In the genomic region with DNA sequence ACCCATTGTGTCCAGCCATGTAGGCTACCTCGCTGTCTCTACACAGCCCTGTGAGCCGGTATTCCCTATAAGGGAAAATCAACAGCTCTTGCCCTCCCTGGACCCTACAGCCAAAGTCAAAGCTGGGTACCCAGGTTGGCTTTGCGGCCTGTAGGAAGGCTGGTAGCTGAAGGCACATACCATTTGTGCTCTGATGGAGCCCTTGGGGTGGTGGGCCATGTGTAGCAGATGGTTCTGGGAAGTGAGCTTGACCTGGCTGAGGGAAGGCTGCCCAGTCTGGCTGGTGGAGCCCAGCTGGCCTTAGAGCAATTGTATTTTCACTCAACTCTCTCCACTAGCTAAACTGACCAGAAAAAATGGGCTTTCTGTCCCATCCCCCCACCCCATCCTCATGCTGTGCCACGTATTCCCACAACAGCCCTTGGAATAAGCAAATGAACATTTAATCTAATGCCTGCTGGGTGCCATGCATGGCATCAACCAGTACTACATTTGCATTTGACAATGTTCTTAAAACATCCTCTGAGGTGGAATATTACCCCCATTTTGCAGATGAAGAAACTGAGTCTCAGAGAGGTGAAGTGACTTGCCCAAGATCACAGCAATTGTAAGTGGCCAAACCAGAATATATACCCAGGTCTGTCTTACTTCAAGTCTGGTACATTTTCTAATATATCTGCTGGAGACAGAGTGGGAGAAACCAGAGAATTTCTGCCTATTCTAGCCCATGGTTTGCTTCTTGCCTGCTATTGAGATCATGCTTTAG, we compare ENCODE assay signal across 12 cellular contexts. TPM values are rescaled to one million over a fixed set of nuclear protein-coding genes. Genes with fewer than 3 reads are reported as not detected.
A peak's percentile ranks its signal among the peaks of the same experiment; 100 is the strongest.
DNase-seq lines count a peak whose midpoint lies in the region; ATAC-seq and TF ChIP-seq lines count a peak whose summit lies in the region.
"Had no signal": no experiment of that assay in that cellular context is flagged by ENCODE, and none has a peak within 500 bp of the region (broad histone marks: within the 10 kb centered on the region; RNA-seq: fewer than 3 reads in every experiment).

No MANE protein-coding gene starts in this region.

- peaks cover 0 to 7% of the 10 kb centered on the region in 2 donors for H3K36me3 ChIP-seq in neuronal stem cell (replicated peaks in 1 of 2; ENCODE audit: control insufficient read depth in 2 of 2, insufficient read depth in 2 of 2, low read length in 2 of 2)
- no peaks in the 10 kb centered on the region for H3K36me3 ChIP-seq in A673 (ENCODE audit: insufficient read depth, low read length, poor library complexity, severe bottlenecking)
- H3K36me3 ChIP-seq: brain microvascular endothelial cell, right lobe of liver had no signal

- H2AK5ac ChIP-seq in neuronal stem cell (ENCODE audit: low read depth, low read length), result peak overlapping the region; percentile 23

- CTCF ChIA-PET in WTC11 (lab: Charles Lee), result interaction anchor here (0.9 to 4.5 kb wide), 3 partner anchors 9 to 456 kb away, joined by 3 to 38 read pairs (median 9); no protein-coding TSS in a partner anchor
- CTCF ChIA-PET in A673 (lab: Charles Lee), result no interaction called here

- no peak overlapping the region for H3K4ac ChIP-seq in neuronal stem cell (ENCODE audit: low read length)

- H3K9ac ChIP-seq in neuronal stem cell (ENCODE audit: low read depth, low read length, poor library complexity), result no peak overlapping the region

- H3K18ac ChIP-seq in neuronal stem cell (ENCODE audit: low read length), result peak overlapping the region; percentile 5

- H3K14ac ChIP-seq in neuronal stem cell (ENCODE audit: low read length), result no peak overlapping the region

- H3K4me2 ChIP-seq in neuronal stem cell (ENCODE audit: insufficient read depth, low read length, poor library complexity, severe bottlenecking), result peak overlapping the region; percentile 80

- no TSS peak for BruUV-seq in A673 (replicated peaks; lab: Mats Ljungman, UMichigan)

- TF ChIP-seq CTCF in WTC11 (IDR thresholded peaks at IDR 0.05), result no peak
- no peak for TF ChIP-seq CTCF in A673 (conservative IDR thresholded peaks at IDR 0.05; ENCODE audit: low read depth, low read length)

- H2AFZ ChIP-seq in neuronal stem cell (ENCODE audit: low read length), result peak overlapping the region; percentile 93

- ATAC-seq in WTC11 (no peak), HG02759 (IDR thresholded peaks at IDR 0.05; ENCODE audit: unreplicated experiment) (no peak)
- no peak for ATAC-seq in effector memory CD8-positive, alpha-beta T cell (replicated peaks)
- ATAC-seq: activated CD4-positive, CD25-positive, alpha-beta regulatory T cell treated with anti-CD3 and anti-CD28 coated beads, Interleukin-2, amount 50 U/mL, for 24 hours; stimulated activated naive B cell treated with anti-CD40 and anti-IgM and Interleukin-4, amounts not matched to agents 10 μg/mL and 1 μg/mL and 100 μg/mL, for 72 hours had no signal

- no peak overlapping the region for H4K91ac ChIP-seq in neuronal stem cell (ENCODE audit: low read depth, low read length, poor library complexity)

- H3K79me1 ChIP-seq in neuronal stem cell (ENCODE audit: low read depth, low read length), result no peaks in the 10 kb centered on the region

- intact Hi-C loops in A673 (cut with micrococcal nuclease; ENCODE audit: unreplicated experiment), result no loop called here

- H3K4me1 ChIP-seq in neuronal stem cell (ENCODE audit: control insufficient read depth in 2 of 2, insufficient read depth in 1 of 2, low read depth in 1 of 2, low read length in 2 of 2) (peaks cover 12 to 15% of the 10 kb centered on the region in 2 donors), A673 (ENCODE audit: insufficient read depth, low read length, poor library complexity, severe bottlenecking) (peaks cover 13% of the 10 kb centered on the region)

- no CpG with 5 or more reads among the region's 4 CpGs for WGBS in neuronal stem cell (ENCODE audit: extremely low coverage in 2 of 2, insufficient read length in 2 of 2, insufficient replicate concordance in 1 of 2), 2 donors

- no peak overlapping the region for H2BK5ac ChIP-seq in neuronal stem cell (ENCODE audit: low read length)

- no peaks in the 10 kb centered on the region for H3K36me3 Mint-ChIP-seq in WTC11
- H3K36me3 Mint-ChIP-seq in effector memory CD8-positive, alpha-beta T cell (ENCODE audit: insufficient read depth), result peaks cover 3% of the 10 kb centered on the region
- H3K36me3 Mint-ChIP-seq: stimulated activated naive B cell treated with anti-CD40 and anti-IgM and Interleukin-4, amounts not matched to agents 10 μg/mL and 1 μg/mL and 100 μg/mL, for 72 hours had no signal

- H3K27ac ChIP-seq in neuronal stem cell (replicated peaks; ENCODE audit: low read length) (no peak overlapping the region), A673 (ENCODE audit: low read depth, low read length, poor library complexity, severe bottlenecking) (no peak overlapping the region)
- H3K27ac ChIP-seq: brain microvascular endothelial cell, right lobe of liver had no signal

- H3K9me3 ChIP-seq in neuronal stem cell (replicated peaks in 1 of 2; ENCODE audit: control insufficient read depth in 2 of 2, insufficient read depth in 1 of 2, low read depth in 1 of 2, low read length in 2 of 2) (no peaks in the 10 kb centered on the region), A673 (ENCODE audit: low read depth, low read length, poor library complexity, severe bottlenecking) (no peaks in the 10 kb centered on the region)
- H3K9me3 ChIP-seq: right lobe of liver had no signal

- H3K27me3 ChIP-seq in neuronal stem cell (ENCODE audit: control insufficient read depth in 3 of 3, insufficient read depth in 3 of 3, low read depth in 1 of 3, low read length in 3 of 3) (peaks cover 0 to 7% (median 0%) of the 10 kb centered on the region in 3 experiments), A673 (replicated peaks; ENCODE audit: insufficient read depth, low read depth, low read length, poor library complexity) (peaks cover 11% of the 10 kb centered on the region)
- H3K27me3 ChIP-seq: right lobe of liver had no signal

- no peak overlapping the region for H4K8ac ChIP-seq in neuronal stem cell (ENCODE audit: low read depth, low read length)

- H3K4me3 ChIP-seq in neuronal stem cell (ENCODE audit: low read length in 2 of 2) (peak overlapping the region in 1 of 2 donors; percentile 55), A673 (ENCODE audit: low read depth, low read length, poor library complexity, severe bottlenecking) (no peak overlapping the region)

- H3K27me3 Mint-ChIP-seq in WTC11 (ENCODE audit: low read depth), result peaks cover 34% of the 10 kb centered on the region
- peaks cover 36 to 59% of the 10 kb centered on the region in 2 donors for H3K27me3 Mint-ChIP-seq in effector memory CD8-positive, alpha-beta T cell

- in situ Hi-C loops in G401 (cut with HindIII; ENCODE audit: low sequenced_read_pairs), result no loop called here

- H3K4me1 Mint-ChIP-seq in WTC11, result peaks cover 12% of the 10 kb centered on the region
- peaks cover 5 to 11% of the 10 kb centered on the region in 2 donors for H3K4me1 Mint-ChIP-seq in effector memory CD8-positive, alpha-beta T cell (ENCODE audit: low read depth in 2 of 2)

- peak overlapping the region; percentile 82 for H3K4me3 Mint-ChIP-seq in WTC11
- peak overlapping the region; percentile 71 to 75 for H3K4me3 Mint-ChIP-seq in effector memory CD8-positive, alpha-beta T cell

- no peak overlapping the region for H2BK120ac ChIP-seq in neuronal stem cell (ENCODE audit: low read depth, low read length)

- DNase-seq in G401 (ENCODE audit: low spot score), result peak; percentile 72
- no peak for DNase-seq in WTC11 (ENCODE audit: low spot score)
- no peak for DNase-seq in effector memory CD8-positive, alpha-beta T cell
- DNase-seq in neuronal stem cell (ENCODE audit: low spot score), result no peak
- no peak for DNase-seq in A673 (ENCODE audit: low spot score)
- no peak for DNase-seq in stimulated activated CD4-positive, alpha-beta T cell treated with anti-CD3 and anti-CD28 coated beads, Interleukin-2, amount 100 ng/mL, for 48 hours
- DNase-seq: brain microvascular endothelial cell; stimulated activated CD4-positive, alpha-beta T cell treated with anti-CD3 and anti-CD28 coated beads, Interleukin-4, amount 100 ng/mL, for 24 hours; stimulated activated naive B cell treated with anti-CD40 and anti-IgM and Interleukin-4, amounts not matched to agents 10 μg/mL and 1 μg/mL and 100 μg/mL, for 72 hours had no signal

- POLR2A ChIA-PET in WTC11 (lab: Charles Lee) (no interaction called here), A673 (lab: Charles Lee; ENCODE audit: low non-redundant PET) (no interaction called here)

- H3K27ac Mint-ChIP-seq in WTC11, result no peak overlapping the region
- no peak overlapping the region for H3K27ac Mint-ChIP-seq in effector memory CD8-positive, alpha-beta T cell
- H3K27ac Mint-ChIP-seq: stimulated activated naive B cell treated with anti-CD40 and anti-IgM and Interleukin-4, amounts not matched to agents 10 μg/mL and 1 μg/mL and 100 μg/mL, for 72 hours had no signal

- no peak overlapping the region for H2BK15ac ChIP-seq in neuronal stem cell (ENCODE audit: low read length)

- no peak overlapping the region for H3K23ac ChIP-seq in neuronal stem cell (ENCODE audit: low read depth, low read length, poor library complexity)

- no peak overlapping the region for H2BK12ac ChIP-seq in neuronal stem cell (ENCODE audit: low read length)

- H3K9me3 Mint-ChIP-seq in WTC11, result no peaks in the 10 kb centered on the region
- H3K9me3 Mint-ChIP-seq in effector memory CD8-positive, alpha-beta T cell, result no peaks in the 10 kb centered on the region
- H3K9me3 Mint-ChIP-seq: stimulated activated naive B cell treated with anti-CD40 and anti-IgM and Interleukin-4, amounts not matched to agents 10 μg/mL and 1 μg/mL and 100 μg/mL, for 72 hours had no signal

TF ChIP-seq in WTC11, 78 proteins besides CTCF, POLR2A, EP300 and RAD21:
- TF ChIP-seq PRRX2 (CRISPR knock-in tag; IDR thresholded peaks at IDR 0.05), result no peak
- no peak for TF ChIP-seq GTF2I (CRISPR knock-in tag; conservative IDR thresholded peaks at IDR 0.05)

RNA-seq across cellular contexts. Expression of gene NDUFS5, which starts 56.8 kb away (rescaled TPM):
- total RNA-seq in G401 (2014; rRNA removed; shearing (Covaris generic)), result 764 and 816 TPM in 2 replicates
- total RNA-seq in WTC11 (2021) (402 to 430 TPM (median 414 TPM) in 3 replicates), A673 (2021) (279 and 284 TPM in 2 replicates)
- polyA plus RNA-seq in neuronal stem cell (2013, experiment 1 of 2), result 675 TPM
- 677 TPM for polyA plus RNA-seq in neuronal stem cell (2013, experiment 2 of 2)
